In the genomic region with DNA sequence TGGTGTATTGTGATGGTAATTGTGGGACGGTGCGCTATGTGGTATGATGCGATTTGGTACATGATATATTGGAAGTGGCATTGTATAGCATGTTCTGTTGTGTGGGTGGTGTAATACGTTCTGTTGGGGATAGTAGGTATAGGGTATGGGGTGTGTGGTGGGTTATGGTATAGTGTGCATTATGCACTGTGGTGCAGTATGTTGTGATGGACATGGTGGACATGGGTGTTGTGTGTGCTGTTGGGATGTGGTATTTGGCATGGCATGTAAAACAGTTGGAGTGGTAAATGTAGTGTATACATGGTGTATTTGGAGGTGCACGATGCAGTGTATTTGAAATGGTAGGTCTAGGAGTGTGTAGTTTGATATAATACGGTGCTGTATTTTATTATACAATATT, we compare ENCODE assay signal across 21 cellular contexts.
"Had no signal": no experiment of that assay in that cellular context is flagged by ENCODE, and none has a peak within 500 bp of the region (broad histone marks: within the 10 kb centered on the region; RNA-seq: fewer than 3 reads in every experiment).

No MANE protein-coding gene starts in this region.

- H3K9ac ChIP-seq: SK-N-SH had no signal

- FAIRE-seq: RCC 7860 had no signal

- H3K36me3 ChIP-seq: MG63 had no signal

- H3K27me3 ChIP-seq: MG63 had no signal

- H3K27ac ChIP-seq: HL-60, RWPE1 had no signal

- H3K4me3 ChIP-seq: MG63 had no signal

- H3K9me3 ChIP-seq: MG63, SK-N-SH had no signal

- H3K4me2 ChIP-seq: SK-N-SH had no signal

- DNase-seq: IMR-90, Karpas-422, KG1, MG63, NCI-H1092 treated with DMSO at 0.1 percent for 48 hours, NCI-H1436, NCI-H187, NCI-H2029, NCI-H2081 treated with DMSO at 0.1 percent for 48 hours, NCI-H2171, NCI-H226, NCI-H446, NCI-H510A, NCI-H524 treated with DMSO at 0.1 percent for 48 hours, NCI-H69, NCI-H774, SHP77, SK-N-SH had no signal
